ENCODE assay signal across 1 cellular context in the genomic region with DNA sequence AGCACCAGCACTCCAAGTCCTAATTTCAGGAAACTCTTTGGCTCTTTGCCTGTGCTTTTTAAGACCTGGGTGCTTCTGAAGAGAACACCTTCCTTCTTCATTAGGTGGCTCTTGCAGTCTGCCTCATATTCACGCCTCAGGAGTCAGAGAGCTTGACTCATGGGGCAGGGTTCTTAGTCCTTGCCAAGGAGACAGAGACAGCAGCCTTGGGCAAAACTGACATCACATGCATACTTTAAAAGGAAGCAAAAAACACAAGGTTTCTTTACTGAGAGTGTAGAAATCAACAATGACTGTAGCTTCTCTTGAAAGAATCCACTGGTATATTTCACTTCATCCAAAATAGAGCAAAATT.
TF ChIP-seq lines count a peak whose summit lies in the region.

No MANE protein-coding gene starts in this region.

TF ChIP-seq in SK-N-SH, 30 proteins besides CTCF, POLR2A, EP300 and RAD21 (continued from another document):
- no peak for TF ChIP-seq SIN3A (IDR thresholded peaks at IDR 0.05; ENCODE audit: borderline replicate concordance, low read depth, low read length)
TF ChIP-seq in SK-N-SH: peak in this region for 0.
